ENCODE assay signal across 1 cellular context in genomic region chr2:177326005-177326404, GRCh38.
TF ChIP-seq lines count a peak whose summit lies in the region.

No MANE protein-coding gene starts in this region.

TF ChIP-seq in HEK293, 187 proteins besides CTCF, POLR2A, EP300 and RAD21 (continued from another document):
- TF ChIP-seq PRDM4 (tag by site-specific recombination; IDR thresholded peaks at IDR 0.05): no peak
